ENCODE assay signal across 17 cellular contexts in the genomic region with DNA sequence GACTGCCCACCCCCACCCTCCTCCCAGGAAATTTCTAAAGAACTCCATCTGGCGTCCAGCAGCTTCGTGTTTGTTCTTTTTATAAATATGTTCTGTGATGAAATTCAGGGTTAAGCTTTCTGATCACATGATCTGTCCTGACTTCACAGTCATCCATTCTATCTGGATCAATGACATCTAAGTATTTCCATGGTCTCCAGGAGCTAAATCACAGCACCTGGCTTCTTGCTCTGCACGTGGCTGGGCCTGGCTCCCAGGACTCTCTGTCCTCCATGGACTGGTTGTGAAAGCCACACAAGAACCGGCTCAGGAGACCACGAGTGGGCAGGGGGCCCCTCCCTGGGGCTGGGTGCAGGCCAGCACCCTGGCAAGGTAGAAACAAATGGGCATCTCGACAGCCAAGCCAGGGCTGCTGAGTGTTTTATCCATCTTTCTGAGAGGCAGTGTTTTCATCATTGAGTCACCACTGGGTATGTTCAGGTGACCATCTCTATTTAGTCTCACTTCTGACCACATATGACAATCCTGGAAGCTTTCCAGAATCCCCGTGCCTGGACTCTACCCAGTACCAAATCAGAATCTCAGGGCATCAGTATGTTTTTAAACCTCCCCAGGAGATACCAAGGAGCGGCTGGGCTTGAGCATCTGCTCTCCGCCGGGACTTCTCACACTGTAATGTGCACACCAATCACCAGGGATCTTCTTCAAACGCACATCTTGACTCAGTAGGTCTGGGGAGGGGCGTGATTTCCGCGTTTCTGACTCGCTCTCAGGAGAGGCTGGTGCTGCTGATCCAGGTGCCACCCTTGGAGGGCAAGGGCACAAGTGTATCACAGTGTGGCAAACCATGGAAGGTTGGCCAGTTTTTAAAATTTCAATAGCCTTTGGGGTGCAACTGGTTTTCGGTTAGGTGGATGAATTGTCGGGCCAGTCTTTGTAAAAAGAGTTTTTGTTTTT.
"Had no signal": no experiment of that assay in that cellular context is flagged by ENCODE, and none has a peak within 500 bp of the region (broad histone marks: within the 10 kb centered on the region; RNA-seq: fewer than 3 reads in every experiment).

No MANE protein-coding gene starts in this region.

- H3K27me3 ChIP-seq: cardiac muscle cell, colonic mucosa, neutrophil, suprapubic skin, upper lobe of left lung had no signal

- H3K9me3 ChIP-seq: colonic mucosa, lower lobe of right lung, neutrophil, prostate gland, suprapubic skin, upper lobe of left lung had no signal

- ATAC-seq: left cardiac atrium; lower lobe of right lung; naive thymus-derived CD4-positive, alpha-beta T cell; sciatic nerve; WTC11 had no signal

- H3K27ac ChIP-seq: cardiac muscle cell, colonic mucosa, lower lobe of right lung, neutrophil, prostate gland, suprapubic skin, upper lobe of left lung had no signal

- DNase-seq: activated CD4-positive, alpha-beta T cell treated with anti-CD3 and anti-CD28 coated beads, Interleukin-2, amount 10 ng/mL, durations not matched to agents 24 days and 14 days; activated naive CD4-positive, alpha-beta T cell; colonic mucosa; effector CD4-positive, alpha-beta T cell; glutamatergic neuron; left cardiac atrium; lower lobe of right lung; naive thymus-derived CD4-positive, alpha-beta T cell; stimulated activated CD4-positive, alpha-beta T cell treated with anti-CD3 and anti-CD28 coated beads, Interleukin-2, amount 100 ng/mL, for 24 hours; stimulated activated naive CD4-positive, alpha-beta T cell; upper lobe of left lung had no signal

- H3K4me1 ChIP-seq: colonic mucosa, lower lobe of right lung, prostate gland, suprapubic skin, upper lobe of left lung had no signal

- H3K36me3 ChIP-seq: cardiac muscle cell, colonic mucosa, lower lobe of right lung, neutrophil, prostate gland, suprapubic skin, upper lobe of left lung had no signal

- H3K4me3 ChIP-seq: cardiac muscle cell, colonic mucosa, lower lobe of right lung, prostate gland, suprapubic skin, upper lobe of left lung had no signal
